Comparison of ENCODE assay signal across 12 cellular contexts in the genomic region with DNA sequence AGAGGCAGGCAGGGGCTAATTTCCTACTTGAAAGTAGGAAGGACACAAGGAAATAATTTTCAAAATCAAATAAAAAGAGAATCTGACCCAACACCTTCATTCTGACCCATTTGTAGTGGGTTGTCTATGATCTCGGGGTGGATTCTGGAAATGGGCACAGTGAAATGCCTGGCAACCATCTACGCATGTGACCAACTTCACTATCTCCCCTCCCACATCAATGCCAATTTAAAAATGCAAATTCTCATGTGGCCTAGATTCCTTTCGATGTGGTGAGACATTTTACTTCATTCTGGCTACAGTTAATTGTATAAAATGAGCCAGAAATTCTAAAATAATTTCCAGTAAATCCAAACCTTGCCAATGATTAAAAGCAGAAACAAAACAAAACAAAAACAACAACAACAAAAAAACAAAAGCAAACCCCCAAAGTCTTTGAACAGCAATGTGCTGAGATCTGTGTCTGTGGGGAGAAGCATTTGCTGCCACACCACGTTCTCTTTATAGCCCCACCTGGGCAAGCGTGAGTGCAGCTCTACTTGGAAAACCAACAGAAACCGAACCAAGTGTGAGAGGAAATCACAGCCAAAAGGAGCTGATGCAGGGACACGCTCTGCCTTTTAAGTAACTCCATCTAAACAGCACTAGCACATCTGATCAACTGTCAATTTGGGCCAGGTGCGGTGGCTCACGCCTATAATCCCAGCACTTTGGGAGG. TPM values are rescaled to one million over a fixed set of nuclear protein-coding genes. Genes with fewer than 3 reads are reported as not detected.
DNase-seq lines count a peak whose midpoint lies in the region; ATAC-seq and TF ChIP-seq lines count a peak whose summit lies in the region.
"Had no signal": no experiment of that assay in that cellular context is flagged by ENCODE, and none has a peak within 500 bp of the region (broad histone marks: within the 10 kb centered on the region; RNA-seq: fewer than 3 reads in every experiment).

No MANE protein-coding gene starts in this region.

- TF ChIP-seq EP300 in stomach (IDR thresholded peaks at IDR 0.05), result no peak

- ATAC-seq in activated CD8-positive, alpha-beta memory T cell treated with anti-CD3 and anti-CD28 coated beads, Interleukin-2, amount 10 ng/mL, durations not matched to agents 7 days and 5 days, result no peak
- ATAC-seq in activated B cell treated with CpG ODN at 0.5 μM for 24 hours (ENCODE audit: low read depth), result peak; percentile 35
- no peak for ATAC-seq in central memory CD8-positive, alpha-beta T cell (replicated peaks; ENCODE audit: extremely low read depth, poor library complexity, severe bottlenecking)
- no peak for ATAC-seq in HG03520 (IDR thresholded peaks at IDR 0.05; ENCODE audit: unreplicated experiment)
- ATAC-seq: left colon had no signal

- POLR2A ChIA-PET in activated B cell treated with CpG ODN at 0.5 μM for 24 hours (lab: Charles Lee), result interaction anchor here (0.7 to 2.2 kb wide), 6 partner anchors 8 to 159 kb away, joined by 3 to 8 read pairs (median 4); partner anchors contain the start of gene GPR107

- H3K4me1 ChIP-seq in stomach, result peaks cover 18 to 53% (median 23%) of the 10 kb centered on the region in 4 donors

- peaks cover 79% of the 10 kb centered on the region for H3K4me1 Mint-ChIP-seq in activated CD8-positive, alpha-beta memory T cell treated with anti-CD3 and anti-CD28 coated beads, Interleukin-2, amount 10 ng/mL, durations not matched to agents 7 days and 5 days
- H3K4me1 Mint-ChIP-seq in activated B cell treated with CpG ODN at 0.5 μM for 24 hours, result peaks cover 86% of the 10 kb centered on the region
- peaks cover 78% of the 10 kb centered on the region for H3K4me1 Mint-ChIP-seq in central memory CD8-positive, alpha-beta T cell

- H3K27me3 ChIP-seq in stomach, result no peaks in the 10 kb centered on the region
- H3K27me3 ChIP-seq: neural progenitor cell had no signal

- TF ChIP-seq POLR2A in stomach (IDR thresholded peaks at IDR 0.05), result no peak

- peak overlapping the region in 3 of 5 donors; percentile 1 to 92 (median 20) for H3K27ac ChIP-seq in stomach
- H3K27ac ChIP-seq: neural progenitor cell had no signal

- peak overlapping the region; percentile 90 for H3K27ac Mint-ChIP-seq in activated CD8-positive, alpha-beta memory T cell treated with anti-CD3 and anti-CD28 coated beads, Interleukin-2, amount 10 ng/mL, durations not matched to agents 7 days and 5 days
- peak overlapping the region; percentile 77 for H3K27ac Mint-ChIP-seq in activated B cell treated with CpG ODN at 0.5 μM for 24 hours
- peak overlapping the region; percentile 82 for H3K27ac Mint-ChIP-seq in central memory CD8-positive, alpha-beta T cell (ENCODE audit: low read depth)
- H3K27ac Mint-ChIP-seq: neural progenitor cell had no signal

- H3K4me3 Mint-ChIP-seq in activated CD8-positive, alpha-beta memory T cell treated with anti-CD3 and anti-CD28 coated beads, Interleukin-2, amount 10 ng/mL, durations not matched to agents 7 days and 5 days, result peak overlapping the region; percentile 42
- no peak overlapping the region for H3K4me3 Mint-ChIP-seq in activated B cell treated with CpG ODN at 0.5 μM for 24 hours
- peak overlapping the region; percentile 41 for H3K4me3 Mint-ChIP-seq in central memory CD8-positive, alpha-beta T cell
- H3K4me3 Mint-ChIP-seq: neural progenitor cell had no signal

- peak; percentile 61 for DNase-seq in activated CD8-positive, alpha-beta memory T cell treated with anti-CD3 and anti-CD28 coated beads, Interleukin-2, amount 10 ng/mL, durations not matched to agents 7 days and 5 days
- no peak for DNase-seq in activated CD8-positive, alpha-beta memory T cell treated with anti-CD3 and anti-CD28 coated beads, Interleukin-2, amount 50 U/mL, for 4 hours
- DNase-seq in activated B cell treated with CpG ODN at 0.5 μM for 24 hours (no peak), stomach (no peak), NCI-H2196 treated with DMSO at 0.1 percent for 48 hours (lab: John Stamatoyannopoulos, UW; ENCODE audit: unreplicated experiment) (no peak), NCI-H69 (lab: John Stamatoyannopoulos, UW) (no peak)
- no peak for DNase-seq in central memory CD8-positive, alpha-beta T cell (ENCODE audit: low spot score in 2 of 2)
- DNase-seq: activated gamma-delta T cell, left colon, NCI-H187 had no signal

- TF ChIP-seq CTCF in activated B cell treated with CpG ODN at 0.5 μM for 24 hours (IDR thresholded peaks at IDR 0.05) (no peak), stomach (IDR thresholded peaks at IDR 0.05) (no peak)

- WGBS in stomach, 5 donors, result 76 to 87% (median 85%) methylated on average over 9 of the region's 9 CpGs

- no peaks in the 10 kb centered on the region for H3K9me3 ChIP-seq in stomach

- H3K4me3 ChIP-seq in stomach, result no peak overlapping the region
- H3K4me3 ChIP-seq: neural progenitor cell had no signal

- H3K9me3 Mint-ChIP-seq in activated CD8-positive, alpha-beta memory T cell treated with anti-CD3 and anti-CD28 coated beads, Interleukin-2, amount 10 ng/mL, durations not matched to agents 7 days and 5 days (ENCODE audit: low read depth), result no peaks in the 10 kb centered on the region
- no peaks in the 10 kb centered on the region for H3K9me3 Mint-ChIP-seq in activated B cell treated with CpG ODN at 0.5 μM for 24 hours
- H3K9me3 Mint-ChIP-seq in central memory CD8-positive, alpha-beta T cell, result no peaks in the 10 kb centered on the region
- H3K9me3 Mint-ChIP-seq: neural progenitor cell had no signal

- H3K36me3 Mint-ChIP-seq in activated CD8-positive, alpha-beta memory T cell treated with anti-CD3 and anti-CD28 coated beads, Interleukin-2, amount 10 ng/mL, durations not matched to agents 7 days and 5 days, result peaks cover 74% of the 10 kb centered on the region
- peaks cover 83% of the 10 kb centered on the region for H3K36me3 Mint-ChIP-seq in activated B cell treated with CpG ODN at 0.5 μM for 24 hours (ENCODE audit: low read depth)
- H3K36me3 Mint-ChIP-seq in central memory CD8-positive, alpha-beta T cell (ENCODE audit: insufficient read depth), result peaks cover 71% of the 10 kb centered on the region

- H3K36me3 ChIP-seq in stomach, result peaks cover 16 to 64% (median 57%) of the 10 kb centered on the region in 4 donors
- H3K36me3 ChIP-seq: neural progenitor cell had no signal

- intact Hi-C loops in activated B cell treated with CpG ODN at 0.5 μM for 24 hours (cut with micrococcal nuclease), result no loop called here
- intact Hi-C loops in stomach (cut with DNase I; ENCODE audit: low total_unique reads), result no loop called here

- CTCF ChIA-PET in activated CD8-positive, alpha-beta memory T cell treated with anti-CD3 and anti-CD28 coated beads, Interleukin-2, amount 10 ng/mL, durations not matched to agents 7 days and 5 days (lab: Charles Lee), result interaction anchor here (0.8 to 3.7 kb wide), 6 partner anchors 7 to 159 kb away, joined by 3 to 12 read pairs (median 4); partner anchors contain the start of gene GPR107
- CTCF ChIA-PET in activated B cell treated with CpG ODN at 0.5 μM for 24 hours (lab: Charles Lee), result no interaction called here

- no peaks in the 10 kb centered on the region for H3K27me3 Mint-ChIP-seq in activated CD8-positive, alpha-beta memory T cell treated with anti-CD3 and anti-CD28 coated beads, Interleukin-2, amount 10 ng/mL, durations not matched to agents 7 days and 5 days
- H3K27me3 Mint-ChIP-seq in activated B cell treated with CpG ODN at 0.5 μM for 24 hours, result no peaks in the 10 kb centered on the region
- H3K27me3 Mint-ChIP-seq in central memory CD8-positive, alpha-beta T cell, result no peaks in the 10 kb centered on the region

RNA-seq across cellular contexts. Expression of gene USP20, which starts 59.0 kb away (rescaled TPM):
- total RNA-seq in activated CD8-positive, alpha-beta memory T cell treated with anti-CD3 and anti-CD28 coated beads, Interleukin-2, amount 10 ng/mL, durations not matched to agents 7 days and 5 days, result 100 to 1,000 TPM; 114 to 155 TPM
- total RNA-seq in activated B cell treated with CpG ODN at 0.5 μM for 24 hours (28.1 and 31.6 TPM in 2 replicates), stomach (10 to 100 TPM in 3 of 5 donors, 1 to 10 TPM in 2; 7.3 to 52.1 (median 16.9) TPM)
- 10 to 100 TPM; 15.9 to 32.4 (median 17.3) TPM for polyA plus RNA-seq in stomach

RNA-seq across cellular contexts. Expression of gene C9orf78, which starts 59.2 kb away (rescaled TPM):
- 10 to 100 TPM; 77.7 to 90.2 TPM for total RNA-seq in activated CD8-positive, alpha-beta memory T cell treated with anti-CD3 and anti-CD28 coated beads, Interleukin-2, amount 10 ng/mL, durations not matched to agents 7 days and 5 days
- total RNA-seq in activated B cell treated with CpG ODN at 0.5 μM for 24 hours (34.1 and 42.7 TPM in 2 replicates), stomach (10 to 100 TPM; 18.7 to 62.0 (median 31.7) TPM)
- polyA plus RNA-seq in stomach, result 10 to 100 TPM; 54.5 to 67.5 (median 55.3) TPM
